In the genomic region with DNA sequence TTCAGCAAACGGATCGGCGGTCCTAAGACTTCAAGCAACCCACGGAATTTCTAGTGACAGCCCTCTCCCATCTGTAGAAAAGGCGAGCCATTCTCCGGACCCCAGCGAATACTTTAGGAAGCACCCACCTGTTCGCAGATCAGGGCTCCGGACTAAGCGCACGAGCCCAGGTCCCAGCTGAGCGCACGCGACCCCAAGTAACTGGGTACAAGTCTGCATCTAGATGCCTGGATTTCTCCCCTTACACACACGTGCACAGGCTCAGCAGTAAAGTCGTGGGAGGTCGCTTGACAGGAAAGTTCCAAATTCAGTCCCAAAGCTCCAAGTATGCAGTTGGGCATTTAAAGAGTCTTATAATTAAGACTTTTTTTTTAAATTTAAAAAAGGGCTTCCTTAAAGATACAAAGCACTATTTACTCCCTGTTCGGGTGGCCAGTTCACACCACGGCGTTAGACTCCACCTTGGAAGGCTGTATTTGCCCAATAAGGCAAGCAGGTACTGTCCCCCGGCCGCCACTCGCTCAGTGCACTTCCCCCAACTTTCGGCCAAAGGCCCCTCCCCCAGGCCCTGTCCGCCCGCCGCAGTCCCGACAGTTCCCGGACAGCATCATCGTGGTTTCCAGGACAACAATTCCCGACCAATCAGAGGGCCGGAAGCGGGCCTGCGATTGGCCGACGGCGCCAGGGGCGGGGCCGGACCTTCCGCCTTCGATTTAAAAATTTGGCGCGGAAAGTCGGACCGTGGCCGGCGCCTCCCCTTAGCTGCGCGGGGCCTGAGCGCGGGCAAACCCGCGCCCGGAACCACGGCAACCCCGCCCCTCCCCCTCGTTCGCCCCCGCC, we compare ENCODE assay signal across 8 cellular contexts. TPM values are rescaled to one million over a fixed set of nuclear protein-coding genes. Genes with fewer than 3 reads are reported as not detected.
DNase-seq lines count a peak whose midpoint lies in the region; ATAC-seq and TF ChIP-seq lines count a peak whose summit lies in the region.

A gene with protein sequence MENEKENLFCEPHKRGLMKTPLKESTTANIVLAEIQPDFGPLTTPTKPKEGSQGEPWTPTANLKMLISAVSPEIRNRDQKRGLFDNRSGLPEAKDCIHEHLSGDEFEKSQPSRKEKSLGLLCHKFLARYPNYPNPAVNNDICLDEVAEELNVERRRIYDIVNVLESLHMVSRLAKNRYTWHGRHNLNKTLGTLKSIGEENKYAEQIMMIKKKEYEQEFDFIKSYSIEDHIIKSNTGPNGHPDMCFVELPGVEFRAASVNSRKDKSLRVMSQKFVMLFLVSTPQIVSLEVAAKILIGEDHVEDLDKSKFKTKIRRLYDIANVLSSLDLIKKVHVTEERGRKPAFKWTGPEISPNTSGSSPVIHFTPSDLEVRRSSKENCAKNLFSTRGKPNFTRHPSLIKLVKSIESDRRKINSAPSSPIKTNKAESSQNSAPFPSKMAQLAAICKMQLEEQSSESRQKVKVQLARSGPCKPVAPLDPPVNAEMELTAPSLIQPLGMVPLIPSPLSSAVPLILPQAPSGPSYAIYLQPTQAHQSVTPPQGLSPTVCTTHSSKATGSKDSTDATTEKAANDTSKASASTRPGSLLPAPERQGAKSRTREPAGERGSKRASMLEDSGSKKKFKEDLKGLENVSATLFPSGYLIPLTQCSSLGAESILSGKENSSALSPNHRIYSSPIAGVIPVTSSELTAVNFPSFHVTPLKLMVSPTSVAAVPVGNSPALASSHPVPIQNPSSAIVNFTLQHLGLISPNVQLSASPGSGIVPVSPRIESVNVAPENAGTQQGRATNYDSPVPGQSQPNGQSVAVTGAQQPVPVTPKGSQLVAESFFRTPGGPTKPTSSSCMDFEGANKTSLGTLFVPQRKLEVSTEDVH (minus strand): TSS at position 526 of the 840 bp plus-strand sequence. CDS start 824 bp downstream, outside the sequence.

- no peak for TF ChIP-seq CTCF in esophagus muscularis mucosa (IDR thresholded peaks at IDR 0.05)

- H3K4me1 ChIP-seq in esophagus muscularis mucosa = peaks cover 21 to 29% (median 27%) of the 10 kb centered on the region in 4 donors

- H3K27me3 ChIP-seq in esophagus muscularis mucosa = peaks cover 0 to 70% (median 36%) of the 10 kb centered on the region in 4 donors

- H3K4me3 ChIP-seq in esophagus muscularis mucosa = peak within 1 kb of the TSS; percentile 58 to 80 (median 63)

- no peaks in the 10 kb centered on the region for H3K36me3 ChIP-seq in esophagus muscularis mucosa

- no peak within 1 kb of the TSS for H3K27ac ChIP-seq in esophagus muscularis mucosa (replicated peaks in 1 of 4)

- TF ChIP-seq EP300 in esophagus muscularis mucosa (IDR thresholded peaks at IDR 0.05) = no peak

- TF ChIP-seq POLR2A in esophagus muscularis mucosa (IDR thresholded peaks at IDR 0.05; ENCODE audit: low read depth) = no peak

- H3K9me3 ChIP-seq in esophagus muscularis mucosa = no peaks in the 10 kb centered on the region

- ATAC-seq in GM21737 (IDR thresholded peaks at IDR 0.05; ENCODE audit: unreplicated experiment) = peak; percentile 87

- DNase-seq in DMS53 (lab: John Stamatoyannopoulos, UW) = peak; percentile 98
- peak; percentile 94 for DNase-seq in KG1 (lab: John Stamatoyannopoulos, UW)
- peak; percentile 76 for DNase-seq in activated T-cell treated with anti-CD3 and anti-CD28 coated beads, Interleukin-2, amount 50 U/mL, for 1 hour
- DNase-seq in esophagus muscularis mucosa (ENCODE audit: extremely low spot score) = peak; percentile 96
- peak; percentile 97 for DNase-seq in myocyte (ENCODE audit: low read depth)
- DNase-seq in stimulated activated CD8-positive, alpha-beta memory T cell treated with anti-CD3 and anti-CD28 coated beads, Interleukin-7, amount 100 ng/mL, for 4 hours (ENCODE audit: low read depth in 2 of 2) = peak; percentile 71 to 73

- 1% methylated on average over 25 of the region's 59 CpGs for WGBS in esophagus muscularis mucosa

- intact Hi-C loops in esophagus muscularis mucosa (cut with DNase I) = no loop called here

TF ChIP-seq in PFSK-1, 5 proteins besides CTCF, POLR2A, EP300 and RAD21:
- peak; percentile 59 for TF ChIP-seq FOXP2 (optimal IDR thresholded peaks at IDR 0.05; ENCODE audit: borderline replicate concordance, extremely low read depth, extremely low read length, insufficient read depth)
- TF ChIP-seq, protein P1, sequence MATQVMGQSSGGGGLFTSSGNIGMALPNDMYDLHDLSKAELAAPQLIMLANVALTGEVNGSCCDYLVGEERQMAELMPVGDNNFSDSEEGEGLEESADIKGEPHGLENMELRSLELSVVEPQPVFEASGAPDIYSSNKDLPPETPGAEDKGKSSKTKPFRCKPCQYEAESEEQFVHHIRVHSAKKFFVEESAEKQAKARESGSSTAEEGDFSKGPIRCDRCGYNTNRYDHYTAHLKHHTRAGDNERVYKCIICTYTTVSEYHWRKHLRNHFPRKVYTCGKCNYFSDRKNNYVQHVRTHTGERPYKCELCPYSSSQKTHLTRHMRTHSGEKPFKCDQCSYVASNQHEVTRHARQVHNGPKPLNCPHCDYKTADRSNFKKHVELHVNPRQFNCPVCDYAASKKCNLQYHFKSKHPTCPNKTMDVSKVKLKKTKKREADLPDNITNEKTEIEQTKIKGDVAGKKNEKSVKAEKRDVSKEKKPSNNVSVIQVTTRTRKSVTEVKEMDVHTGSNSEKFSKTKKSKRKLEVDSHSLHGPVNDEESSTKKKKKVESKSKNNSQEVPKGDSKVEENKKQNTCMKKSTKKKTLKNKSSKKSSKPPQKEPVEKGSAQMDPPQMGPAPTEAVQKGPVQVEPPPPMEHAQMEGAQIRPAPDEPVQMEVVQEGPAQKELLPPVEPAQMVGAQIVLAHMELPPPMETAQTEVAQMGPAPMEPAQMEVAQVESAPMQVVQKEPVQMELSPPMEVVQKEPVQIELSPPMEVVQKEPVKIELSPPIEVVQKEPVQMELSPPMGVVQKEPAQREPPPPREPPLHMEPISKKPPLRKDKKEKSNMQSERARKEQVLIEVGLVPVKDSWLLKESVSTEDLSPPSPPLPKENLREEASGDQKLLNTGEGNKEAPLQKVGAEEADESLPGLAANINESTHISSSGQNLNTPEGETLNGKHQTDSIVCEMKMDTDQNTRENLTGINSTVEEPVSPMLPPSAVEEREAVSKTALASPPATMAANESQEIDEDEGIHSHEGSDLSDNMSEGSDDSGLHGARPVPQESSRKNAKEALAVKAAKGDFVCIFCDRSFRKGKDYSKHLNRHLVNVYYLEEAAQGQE (IDR thresholded peaks at IDR 0.05; ENCODE audit: insufficient read depth in 1 of 2, low read depth in 2 of 2, low read length in 2 of 2) = no peak
- TF ChIP-seq POLR2AphosphoS5 (IDR thresholded peaks at IDR 0.05; ENCODE audit: low read depth, low read length) = no peak; the same call in 1 of the 2 replicates
- no peak for TF ChIP-seq TAF1 (IDR thresholded peaks at IDR 0.05; ENCODE audit: borderline replicate concordance, insufficient read depth, low read length)
- TF ChIP-seq SIN3A (IDR thresholded peaks at IDR 0.05; ENCODE audit: borderline replicate concordance, insufficient read depth, low read length) = peak; percentile 76; the same call in 1 of the 2 replicates

RNA-seq across cellular contexts. Expression of the gene that starts here (rescaled TPM):
- 0.85 TPM for polyA plus RNA-seq in PFSK-1 (2012; ENCODE audit: insufficient read length, low read depth)
- under 1 TPM in 1 of 4 donors, not detected in 3; 0.17 TPM for total RNA-seq in esophagus muscularis mucosa
- total RNA-seq in myocyte = 7.1 and 11.9 TPM in 2 replicates
- 3.3 TPM for polyA plus RNA-seq in myocyte (2012)

Comparison
In these comparisons a context has a peak if more than half of its experiments do, and no peak if none do; other contexts are left out.
1. Peak in DNase-seq and H3K4me3 ChIP-seq in esophagus muscularis mucosa; RNA of the gene not detected or under 1 TPM.